8 cellular contexts compared by ENCODE assay signal in the genomic region with DNA sequence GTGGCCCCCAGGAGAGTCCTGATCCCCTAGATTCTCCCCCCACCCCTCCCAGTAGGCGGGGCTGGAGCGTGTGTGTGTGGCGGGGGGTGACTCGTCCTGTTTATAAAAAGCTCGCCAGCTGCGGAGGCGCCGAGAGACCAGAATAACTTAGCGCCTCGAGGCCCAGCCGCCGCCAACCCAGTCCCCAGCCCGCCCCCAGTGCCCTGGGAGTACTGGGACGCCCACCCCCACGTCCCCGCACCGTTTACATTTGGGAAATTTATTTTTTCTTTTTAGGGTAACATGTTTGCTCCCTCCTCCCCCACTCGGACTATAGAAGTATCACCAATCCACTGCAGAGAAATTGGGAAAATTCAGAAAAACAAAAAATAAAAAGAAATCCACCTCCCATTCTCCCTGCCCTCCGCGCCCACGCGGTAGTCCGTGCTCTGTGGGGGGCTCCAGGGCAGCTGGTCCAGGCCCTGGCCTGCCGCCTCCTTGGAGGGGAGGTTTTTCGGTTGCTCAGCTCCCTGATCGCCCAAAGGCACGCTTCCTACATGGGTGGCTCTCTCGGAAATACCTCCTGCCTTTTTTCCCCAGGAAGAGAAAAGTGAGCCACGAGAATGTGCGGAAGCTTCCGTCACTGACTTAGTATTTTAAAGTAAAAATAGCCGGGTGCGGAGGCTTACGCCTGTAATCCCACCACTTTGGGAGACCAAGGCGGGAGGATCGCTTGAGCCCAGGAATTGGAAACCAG. TPM values are rescaled to one million over a fixed set of nuclear protein-coding genes. Genes with fewer than 3 reads are reported as not detected.
DNase-seq lines count a peak whose midpoint lies in the region; ATAC-seq, FAIRE-seq and TF ChIP-seq lines count a peak whose summit lies in the region.

No MANE protein-coding gene starts in this region.

- POLR2A ChIA-PET in HepG2 (lab: Yijun Ruan, JAX) = interaction anchor here (1.0 to 4.0 kb wide), 8 partner anchors 13 to 346 kb away, joined by 3 to 27 read pairs (median 6); a partner anchor contains a TSS

- in situ Hi-C loops in HepG2 (cut with HindIII; ENCODE audit: extremely low pct_ligation_motif_present, low pct_unique_long_range_greater_than_20kb) = loop anchor here (5.0 to 10.0 kb wide), 2 partner anchors 47 to 209 kb away; a partner anchor contains a TSS

- WGBS in HepG2 (ENCODE audit: low lambda C conversion rate) = 44% methylated on average over 33 of the region's 36 CpGs

- intact Hi-C loops in HepG2 (cut with micrococcal nuclease; ENCODE audit: unreplicated experiment) = loop anchor here (5.0 kb wide), 1 partner anchor 207 kb away; no protein-coding TSS in a partner anchor

- no peaks in the 10 kb centered on the region for H3K9me3 ChIP-seq in HepG2 (ENCODE audit: low read length)

- TF ChIP-seq CTCF in HepG2 (CRISPR knock-in tag; IDR thresholded peaks at IDR 0.05) = no peak

- BruUV-seq in HepG2 (replicated peaks; lab: Mats Ljungman, UMichigan) = no TSS peak

- H3K36me3 ChIP-seq in HepG2 (replicated peaks in 1 of 2; ENCODE audit: control insufficient read depth in 1 of 2, insufficient read depth in 2 of 2, low read length in 2 of 2) = peaks cover 2% of the 10 kb centered on the region in 2 experiments; a peak in 1 of 5 replicates

- ATAC-seq in HepG2 (peak; percentile 8; the same call in 2 of the 3 replicates), HG03045 (IDR thresholded peaks at IDR 0.05; ENCODE audit: unreplicated experiment) (no peak)

- H2AFZ ChIP-seq in HepG2 (ENCODE audit: low read length) = no peak overlapping the region

- peak overlapping the region; percentile 60 for H3K27ac ChIP-seq in HepG2 (ENCODE audit: extremely low read length, insufficient read depth, low read length)

- TF ChIP-seq EP300 in HepG2 (IDR thresholded peaks at IDR 0.05; ENCODE audit: low read depth in 2 of 2, low read length in 2 of 2) (no peak), HepG2 (CRISPR knock-in tag; IDR thresholded peaks at IDR 0.05; ENCODE audit: borderline replicate concordance) (no peak)

- DNase-seq in GM04504 (ENCODE audit: low read depth) (peak; percentile 50), NCI-H1694 (lab: John Stamatoyannopoulos, UW) (peak; percentile 63), ecto neural progenitor cell (ENCODE audit: low spot score) (peak; percentile 74), HepG2 (ENCODE audit: low spot score) (no peak), COLO829 (ENCODE audit: low spot score) (no peak)
- peak; percentile 41 for DNase-seq in activated CD4-positive, alpha-beta T cell treated with anti-CD3 and anti-CD28 coated beads, Interleukin-2, amount 50 U/mL, for 1 hour
- peak; percentile 58 for DNase-seq in stimulated activated CD4-positive, alpha-beta T cell treated with anti-CD3 and anti-CD28 coated beads, Interleukin-4, amount 100 ng/mL, for 1 hour

- peak overlapping the region; percentile 87 for H3K4me2 ChIP-seq in HepG2 (ENCODE audit: low read depth, low read length)

- H3K4me3 ChIP-seq in HepG2 (replicated peaks in 1 of 3; ENCODE audit: insufficient read depth in 1 of 3, low read depth in 2 of 3, low read length in 3 of 3) = peak overlapping the region; percentile 73 to 76 (median 73)

- peaks cover 0 to 8% of the 10 kb centered on the region in 2 experiments; a peak in 1 of 5 replicates for H3K27me3 ChIP-seq in HepG2 (ENCODE audit: control insufficient read depth in 1 of 2, insufficient read depth in 2 of 2, low read length in 2 of 2)

- peak overlapping the region; percentile 73 for H3K9ac ChIP-seq in HepG2 (ENCODE audit: insufficient read depth, low read depth, low read length)

- H3K4me1 ChIP-seq in HepG2 (ENCODE audit: insufficient read depth, low read length) = peaks cover 13% of the 10 kb centered on the region

- no peak for TF ChIP-seq POLR2A in HepG2 (IDR thresholded peaks at IDR 0.05; ENCODE audit: insufficient read depth in 1 of 2, low read depth in 2 of 2, low read length in 2 of 2)

- no peaks in the 10 kb centered on the region for H3K79me2 ChIP-seq in HepG2 (ENCODE audit: insufficient read depth, low read length)

- no peak for TF ChIP-seq RAD21 in HepG2 (CRISPR knock-in tag; IDR thresholded peaks at IDR 0.05)

- no peak for FAIRE-seq in HepG2 (lab: Jason Lieb, UNC)

- CTCF ChIA-PET in HepG2 (lab: Yijun Ruan, JAX; ENCODE audit: low intra/inter-chr PET ratio, low total read pairs) = no interaction called here

- H4K20me1 ChIP-seq in HepG2 (ENCODE audit: insufficient read depth, low read length) = no peaks in the 10 kb centered on the region

RNA-seq across cellular contexts. Expression of a gene that starts 1.5 kb away (rescaled TPM):
- 0.53 and 0.58 TPM in 2 replicates for total RNA-seq in HepG2 (2016; rRNA removed; fragmentation: Illumina TruSeq; extraction: Trizol)
- total RNA-seq in HepG2 (2016; cell fraction: cytosol; rRNA removed; fragmentation: Illumina TruSeq; extraction: Trizol; ENCODE audit: low read depth) = 1.5 and 2.4 TPM in 2 replicates
- 0.61 and 1.2 TPM in 2 replicates for total RNA-seq in HepG2 (2016; cell fraction: insoluble cytoplasmic fraction; rRNA removed; fragmentation: Illumina TruSeq; extraction: Trizol)
- total RNA-seq in HepG2 (2016; cell fraction: membrane; rRNA removed; fragmentation: Illumina TruSeq; extraction: Trizol) = 1.4 and 1.8 TPM in 2 replicates
- 1.0 and 1.4 TPM in 2 replicates for total RNA-seq in HepG2 (2016; cell fraction: nucleus; rRNA removed; fragmentation: Illumina TruSeq; extraction: Trizol)
- 0.95 and 0.98 TPM in 2 replicates for polyA plus RNA-seq in HepG2 (2011; rRNA removed)
- polyA plus RNA-seq in HepG2 (2011; cell fraction: cytosol; rRNA removed) = 1.4 TPM in 2 replicates
- polyA plus RNA-seq in HepG2 (2011; cell fraction: nucleus; rRNA removed) = 2.7 and 3.2 TPM in 2 replicates
- 1.8 and 2.1 TPM in 2 replicates for polyA plus RNA-seq in HepG2 (2012)
- polyA plus RNA-seq in HepG2 (2016; cell fraction: cytosol; fragmentation: Illumina TruSeq; extraction: Trizol; ENCODE audit: low read depth) = 0.90 and 0.94 TPM in 2 replicates
- 1.1 and 2.1 TPM in 2 replicates for polyA plus RNA-seq in HepG2 (2016; cell fraction: insoluble cytoplasmic fraction; fragmentation: Illumina TruSeq; extraction: Trizol; ENCODE audit: low read depth)
- polyA plus RNA-seq in HepG2 (2016; cell fraction: membrane; fragmentation: Illumina TruSeq; extraction: Trizol; ENCODE audit: low read depth) = 1.1 TPM in 2 replicates
- 2.0 and 3.3 TPM in 2 replicates for polyA plus RNA-seq in HepG2 (2016; cell fraction: nucleus; fragmentation: Illumina TruSeq; extraction: Trizol; ENCODE audit: insufficient read depth, low read depth)
- 4.2 and 9.4 TPM in 2 replicates for polyA minus RNA-seq in HepG2 (2011; rRNA and poly(A)+ RNA removed; ENCODE audit: low replicate concordance)
- polyA minus RNA-seq in HepG2 (2011; cell fraction: cytosol; rRNA and poly(A)+ RNA removed) = 3.9 and 4.1 TPM in 2 replicates
- polyA minus RNA-seq in HepG2 (2011; cell fraction: nucleus; rRNA and poly(A)+ RNA removed) = 0.64 and 1.2 TPM in 2 replicates

RNA-seq across cellular contexts. Expression of a gene that starts 12.3 kb away (rescaled TPM):
- total RNA-seq in HepG2 (2016; rRNA removed; fragmentation: Illumina TruSeq; extraction: Trizol) = 13.0 and 16.7 TPM in 2 replicates
- 5.8 and 6.2 TPM in 2 replicates for total RNA-seq in HepG2 (2016; cell fraction: cytosol; rRNA removed; fragmentation: Illumina TruSeq; extraction: Trizol; ENCODE audit: low read depth)
- 13.4 and 17.8 TPM in 2 replicates for total RNA-seq in HepG2 (2016; cell fraction: insoluble cytoplasmic fraction; rRNA removed; fragmentation: Illumina TruSeq; extraction: Trizol)
- 8.3 and 11.1 TPM in 2 replicates for total RNA-seq in HepG2 (2016; cell fraction: membrane; rRNA removed; fragmentation: Illumina TruSeq; extraction: Trizol)
- total RNA-seq in HepG2 (2016; cell fraction: nucleus; rRNA removed; fragmentation: Illumina TruSeq; extraction: Trizol) = 9.2 and 11.2 TPM in 2 replicates
- 12.4 and 13.6 TPM in 2 replicates for polyA plus RNA-seq in HepG2 (2011; rRNA removed)
- polyA plus RNA-seq in HepG2 (2011; cell fraction: cytosol; rRNA removed) = 8.7 and 13.2 TPM in 2 replicates
- polyA plus RNA-seq in HepG2 (2011; cell fraction: nucleus; rRNA removed) = 5.8 and 6.4 TPM in 2 replicates
- 6.0 and 9.4 TPM in 2 replicates for polyA plus RNA-seq in HepG2 (2012)
- 7.8 and 8.4 TPM in 2 replicates for polyA plus RNA-seq in HepG2 (2016; cell fraction: cytosol; fragmentation: Illumina TruSeq; extraction: Trizol; ENCODE audit: low read depth)
- polyA plus RNA-seq in HepG2 (2016; cell fraction: insoluble cytoplasmic fraction; fragmentation: Illumina TruSeq; extraction: Trizol; ENCODE audit: low read depth) = 21.7 TPM in 2 replicates
- polyA plus RNA-seq in HepG2 (2016; cell fraction: membrane; fragmentation: Illumina TruSeq; extraction: Trizol; ENCODE audit: low read depth) = 9.2 and 11.9 TPM in 2 replicates
- polyA plus RNA-seq in HepG2 (2016; cell fraction: nucleus; fragmentation: Illumina TruSeq; extraction: Trizol; ENCODE audit: insufficient read depth, low read depth) = 27.8 and 29.4 TPM in 2 replicates
- polyA minus RNA-seq in HepG2 (2011; rRNA and poly(A)+ RNA removed; ENCODE audit: low replicate concordance) = 22.3 and 69.9 TPM in 2 replicates
- polyA minus RNA-seq in HepG2 (2011; cell fraction: cytosol; rRNA and poly(A)+ RNA removed) = 3.4 and 4.1 TPM in 2 replicates
- polyA minus RNA-seq in HepG2 (2011; cell fraction: nucleus; rRNA and poly(A)+ RNA removed) = 2.5 and 3.7 TPM in 2 replicates

RNA-seq across cellular contexts. Expression of a gene that starts 20.9 kb away (rescaled TPM):
- total RNA-seq in HepG2 (2016; rRNA removed; fragmentation: Illumina TruSeq; extraction: Trizol) = 0.90 and 1.4 TPM in 2 replicates
- total RNA-seq in HepG2 (2016; cell fraction: cytosol; rRNA removed; fragmentation: Illumina TruSeq; extraction: Trizol; ENCODE audit: low read depth) = 0.30 and 0.44 TPM in 2 replicates
- total RNA-seq in HepG2 (2016; cell fraction: insoluble cytoplasmic fraction; rRNA removed; fragmentation: Illumina TruSeq; extraction: Trizol) = 0.49 and 1.5 TPM in 2 replicates
- total RNA-seq in HepG2 (2016; cell fraction: membrane; rRNA removed; fragmentation: Illumina TruSeq; extraction: Trizol) = 0.07 and 0.37 TPM in 2 replicates
- total RNA-seq in HepG2 (2016; cell fraction: nucleus; rRNA removed; fragmentation: Illumina TruSeq; extraction: Trizol) = 1.7 and 2.4 TPM in 2 replicates
- polyA plus RNA-seq in HepG2 (2011; rRNA removed) = 14.0 and 17.9 TPM in 2 replicates
- 3.4 and 4.6 TPM in 2 replicates for polyA plus RNA-seq in HepG2 (2011; cell fraction: cytosol; rRNA removed)
- polyA plus RNA-seq in HepG2 (2011; cell fraction: nucleus; rRNA removed) = 128 and 158 TPM in 2 replicates
- 2.2 and 3.2 TPM in 2 replicates for polyA plus RNA-seq in HepG2 (2012)
- polyA plus RNA-seq in HepG2 (2016; cell fraction: cytosol; fragmentation: Illumina TruSeq; extraction: Trizol; ENCODE audit: low read depth) = not detected in 2 replicates
- 0.33 and 0.37 TPM in 2 replicates for polyA plus RNA-seq in HepG2 (2016; cell fraction: insoluble cytoplasmic fraction; fragmentation: Illumina TruSeq; extraction: Trizol; ENCODE audit: low read depth)
- polyA plus RNA-seq in HepG2 (2016; cell fraction: membrane; fragmentation: Illumina TruSeq; extraction: Trizol; ENCODE audit: low read depth) = not detected in 2 replicates
- 10.9 and 11.5 TPM in 2 replicates for polyA plus RNA-seq in HepG2 (2016; cell fraction: nucleus; fragmentation: Illumina TruSeq; extraction: Trizol; ENCODE audit: insufficient read depth, low read depth)
- 0.56 and 12.3 TPM in 2 replicates for polyA minus RNA-seq in HepG2 (2011; rRNA and poly(A)+ RNA removed; ENCODE audit: low replicate concordance)
- 1.5 and 3.1 TPM in 2 replicates for polyA minus RNA-seq in HepG2 (2011; cell fraction: cytosol; rRNA and poly(A)+ RNA removed)
- 30.4 and 31.1 TPM in 2 replicates for polyA minus RNA-seq in HepG2 (2011; cell fraction: nucleus; rRNA and poly(A)+ RNA removed)

RNA-seq across cellular contexts. Expression of a gene that starts 31.7 kb away (rescaled TPM):
- 41.2 and 79.4 TPM in 2 replicates for total RNA-seq in HepG2 (2016; rRNA removed; fragmentation: Illumina TruSeq; extraction: Trizol)
- total RNA-seq in HepG2 (2016; cell fraction: cytosol; rRNA removed; fragmentation: Illumina TruSeq; extraction: Trizol; ENCODE audit: low read depth) = 49.8 and 56.5 TPM in 2 replicates
- 39.1 and 76.9 TPM in 2 replicates for total RNA-seq in HepG2 (2016; cell fraction: insoluble cytoplasmic fraction; rRNA removed; fragmentation: Illumina TruSeq; extraction: Trizol)
- 32.9 and 35.3 TPM in 2 replicates for total RNA-seq in HepG2 (2016; cell fraction: membrane; rRNA removed; fragmentation: Illumina TruSeq; extraction: Trizol)
- 62.2 and 72.4 TPM in 2 replicates for total RNA-seq in HepG2 (2016; cell fraction: nucleus; rRNA removed; fragmentation: Illumina TruSeq; extraction: Trizol)
- 24.7 and 25.0 TPM in 2 replicates for polyA plus RNA-seq in HepG2 (2011; rRNA removed)
- polyA plus RNA-seq in HepG2 (2011; cell fraction: cytosol; rRNA removed) = 33.2 and 51.0 TPM in 2 replicates
- polyA plus RNA-seq in HepG2 (2011; cell fraction: nucleus; rRNA removed) = 13.2 and 16.2 TPM in 2 replicates
- 13.8 and 14.8 TPM in 2 replicates for polyA plus RNA-seq in HepG2 (2012)
- polyA plus RNA-seq in HepG2 (2016; cell fraction: cytosol; fragmentation: Illumina TruSeq; extraction: Trizol; ENCODE audit: low read depth) = 68.0 and 80.0 TPM in 2 replicates
- polyA plus RNA-seq in HepG2 (2016; cell fraction: insoluble cytoplasmic fraction; fragmentation: Illumina TruSeq; extraction: Trizol; ENCODE audit: low read depth) = 46.2 and 52.2 TPM in 2 replicates
- polyA plus RNA-seq in HepG2 (2016; cell fraction: membrane; fragmentation: Illumina TruSeq; extraction: Trizol; ENCODE audit: low read depth) = 28.9 and 31.1 TPM in 2 replicates
- 133 TPM in 2 replicates for polyA plus RNA-seq in HepG2 (2016; cell fraction: nucleus; fragmentation: Illumina TruSeq; extraction: Trizol; ENCODE audit: insufficient read depth, low read depth)
- polyA minus RNA-seq in HepG2 (2011; rRNA and poly(A)+ RNA removed; ENCODE audit: low replicate concordance) = 49.7 and 255 TPM in 2 replicates
- 11.2 and 23.9 TPM in 2 replicates for polyA minus RNA-seq in HepG2 (2011; cell fraction: cytosol; rRNA and poly(A)+ RNA removed)
- 3.7 and 4.4 TPM in 2 replicates for polyA minus RNA-seq in HepG2 (2011; cell fraction: nucleus; rRNA and poly(A)+ RNA removed)

RNA-seq across cellular contexts. Expression of a gene that starts 52.4 kb away (rescaled TPM):
- 15.8 and 25.3 TPM in 2 replicates for total RNA-seq in HepG2 (2016; rRNA removed; fragmentation: Illumina TruSeq; extraction: Trizol)
- total RNA-seq in HepG2 (2016; cell fraction: cytosol; rRNA removed; fragmentation: Illumina TruSeq; extraction: Trizol; ENCODE audit: low read depth) = 13.7 and 16.1 TPM in 2 replicates
- 12.5 and 18.3 TPM in 2 replicates for total RNA-seq in HepG2 (2016; cell fraction: insoluble cytoplasmic fraction; rRNA removed; fragmentation: Illumina TruSeq; extraction: Trizol)
- 33.3 and 40.2 TPM in 2 replicates for total RNA-seq in HepG2 (2016; cell fraction: membrane; rRNA removed; fragmentation: Illumina TruSeq; extraction: Trizol)
- 14.5 and 18.4 TPM in 2 replicates for total RNA-seq in HepG2 (2016; cell fraction: nucleus; rRNA removed; fragmentation: Illumina TruSeq; extraction: Trizol)
- polyA plus RNA-seq in HepG2 (2011; rRNA removed) = 18.6 and 27.2 TPM in 2 replicates
- polyA plus RNA-seq in HepG2 (2011; cell fraction: cytosol; rRNA removed) = 17.0 and 21.2 TPM in 2 replicates
- 35.7 and 42.1 TPM in 2 replicates for polyA plus RNA-seq in HepG2 (2011; cell fraction: nucleus; rRNA removed)
- polyA plus RNA-seq in HepG2 (2012) = 39.2 and 39.3 TPM in 2 replicates
- polyA plus RNA-seq in HepG2 (2016; cell fraction: cytosol; fragmentation: Illumina TruSeq; extraction: Trizol; ENCODE audit: low read depth) = 8.4 and 11.9 TPM in 2 replicates
- 30.5 and 42.6 TPM in 2 replicates for polyA plus RNA-seq in HepG2 (2016; cell fraction: insoluble cytoplasmic fraction; fragmentation: Illumina TruSeq; extraction: Trizol; ENCODE audit: low read depth)
- polyA plus RNA-seq in HepG2 (2016; cell fraction: membrane; fragmentation: Illumina TruSeq; extraction: Trizol; ENCODE audit: low read depth) = 46.8 and 48.0 TPM in 2 replicates
- 60.8 and 65.6 TPM in 2 replicates for polyA plus RNA-seq in HepG2 (2016; cell fraction: nucleus; fragmentation: Illumina TruSeq; extraction: Trizol; ENCODE audit: insufficient read depth, low read depth)
- polyA minus RNA-seq in HepG2 (2011; rRNA and poly(A)+ RNA removed; ENCODE audit: low replicate concordance) = 18.1 and 22.4 TPM in 2 replicates
- polyA minus RNA-seq in HepG2 (2011; cell fraction: cytosol; rRNA and poly(A)+ RNA removed) = 12.0 and 21.3 TPM in 2 replicates
- 12.7 and 19.6 TPM in 2 replicates for polyA minus RNA-seq in HepG2 (2011; cell fraction: nucleus; rRNA and poly(A)+ RNA removed)

Comparison
In these comparisons a context has a peak if more than half of its experiments do, and no peak if none do; other contexts are left out.
1. DNase-seq: peak in GM04504 (single experiment), NCI-H1694 (single experiment), activated CD4-positive, alpha-beta T cell treated with anti-CD3 and anti-CD28 coated beads, Interleukin-2, amount 50 U/mL, for 1 hour (single experiment), ecto neural progenitor cell (single experiment) and stimulated activated CD4-positive, alpha-beta T cell treated with anti-CD3 and anti-CD28 coated beads, Interleukin-4, amount 100 ng/mL, for 1 hour (single experiment); none in HepG2 (single experiment) and COLO829 (single experiment).